Comparison of ENCODE assay signal across 8 cellular contexts in genomic region chr6:26270121-26270861, GRCh38.
A peak's percentile ranks its signal among the peaks of the same experiment; 100 is the strongest.
DNase-seq lines count a peak whose midpoint lies in the region; ATAC-seq and TF ChIP-seq lines count a peak whose summit lies in the region.

No MANE protein-coding gene starts in this region.

- POLR2A ChIA-PET in BJ (lab: Charles Lee): interaction anchor here (0.6 to 2.3 kb wide), 5 partner anchors 54 to 253 kb away, joined by 3 to 11 read pairs (median 3); a partner anchor contains a TSS

- peak; percentile 69 for TF ChIP-seq POLR2A in GM19099 (IDR thresholded peaks at IDR 0.05; ENCODE audit: extremely low read depth, insufficient read length, low read depth)

- TF ChIP-seq CTCF in BJ (IDR thresholded peaks at IDR 0.05; ENCODE audit: insufficient read depth, low read depth, low read length) (no peak), RWPE2 (IDR thresholded peaks at IDR 0.05; ENCODE audit: poor library complexity, severe bottlenecking) (no peak), foreskin fibroblast (IDR thresholded peaks at IDR 0.05; ENCODE audit: low read depth, low read length) (no peak)

- ATAC-seq in RWPE2 (ENCODE audit: low read depth) (peak; percentile 18), HG02623 (IDR thresholded peaks at IDR 0.05; ENCODE audit: unreplicated experiment) (no peak), GM21619 (IDR thresholded peaks at IDR 0.05; ENCODE audit: unreplicated experiment) (no peak), HG02798 (IDR thresholded peaks at IDR 0.05; ENCODE audit: poor library complexity, unreplicated experiment) (no peak)

- DNase-seq in BJ (ENCODE audit: low read depth) (no peak), RWPE2 (ENCODE audit: low spot score) (no peak), foreskin fibroblast (peak in 1 of 2 donors; percentile 26), UCSD-AML1 (lab: John Stamatoyannopoulos, UW; ENCODE audit: unreplicated experiment) (no peak)

- H3K27ac ChIP-seq in RWPE2 (ENCODE audit: poor library complexity, severe bottlenecking): peak overlapping the region; percentile 92

- H3K4me1 ChIP-seq in RWPE2 (ENCODE audit: insufficient read depth, poor library complexity, severe bottlenecking): peaks cover 14% of the 10 kb centered on the region

- H3K27me3 ChIP-seq in BJ (ENCODE audit: control insufficient read depth, insufficient read depth, low read length): no peaks in the 10 kb centered on the region
- H3K27me3 ChIP-seq in RWPE2 (ENCODE audit: insufficient read depth, poor library complexity, severe bottlenecking): no peaks in the 10 kb centered on the region

- H3K36me3 ChIP-seq in BJ (ENCODE audit: control insufficient read depth, insufficient read depth, low read length) (no peaks in the 10 kb centered on the region), RWPE2 (ENCODE audit: low read depth) (no peaks in the 10 kb centered on the region)

- no peaks in the 10 kb centered on the region for H3K9me3 ChIP-seq in RWPE2 (ENCODE audit: severe bottlenecking)

- H3K4me3 ChIP-seq in BJ (ENCODE audit: low read depth, low read length) (peak overlapping the region; percentile 53), RWPE2 (ENCODE audit: severe bottlenecking) (peak overlapping the region; percentile 47), foreskin fibroblast (ENCODE audit: low read depth in 1 of 2, low read length in 2 of 2) (peak overlapping the region; percentile 55 to 61)

- CTCF ChIA-PET in BJ (lab: Yijun Ruan, JAX): interaction anchor here (0.7 to 4.3 kb wide), 8 partner anchors 12 to 253 kb away, joined by 3 to 18 read pairs (median 4); a partner anchor contains a TSS
